ENCODE assay signal across 23 cellular contexts in the genomic region with DNA sequence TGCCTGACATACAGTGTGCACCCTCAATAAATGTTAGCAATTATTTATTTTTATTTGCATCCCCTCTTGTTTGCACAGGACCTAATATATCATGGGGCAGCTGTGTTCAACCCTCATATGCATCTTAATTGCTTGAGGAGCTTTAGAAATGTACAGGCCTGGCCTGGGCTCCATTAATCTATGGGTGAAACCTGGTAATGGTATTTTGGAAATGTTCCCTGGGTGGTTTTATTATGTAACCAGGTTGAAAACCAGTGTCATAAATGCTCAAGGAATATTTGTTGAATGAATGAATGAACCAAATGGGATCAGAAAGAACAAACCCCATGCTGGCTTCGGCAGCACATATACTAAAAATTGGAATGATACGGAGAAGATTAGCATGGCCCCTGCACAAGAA.
DNase-seq lines count a peak whose midpoint lies in the region; ATAC-seq and TF ChIP-seq lines count a peak whose summit lies in the region.
"Had no signal": no experiment of that assay in that cellular context is flagged by ENCODE, and none has a peak within 500 bp of the region (broad histone marks: within the 10 kb centered on the region; RNA-seq: fewer than 3 reads in every experiment).

No MANE protein-coding gene starts in this region.

- H3K9me3 Mint-ChIP-seq in nephron (no peaks in the 10 kb centered on the region), HFFc6 (no peaks in the 10 kb centered on the region)
- H3K9me3 Mint-ChIP-seq: activated CD4-positive, alpha-beta T cell treated with anti-CD3 and anti-CD28 coated beads, Interleukin-2, amount 10 ng/mL, durations not matched to agents 7 days and 5 days; activated T-cell treated with anti-CD3 and anti-CD28 coated beads, Interleukin-2, amount 50 U/mL, for 72 hours; CD8-positive, alpha-beta T cell; WTC11 had no signal

- H3K36me3 ChIP-seq in ascending aorta (no peaks in the 10 kb centered on the region), tibial artery (no peaks in the 10 kb centered on the region)
- H3K36me3 ChIP-seq: adrenal gland, esophagus squamous epithelium, Peyer's patch had no signal

- no peaks in the 10 kb centered on the region for H3K27me3 Mint-ChIP-seq in nephron (ENCODE audit: low read depth)
- H3K27me3 Mint-ChIP-seq in HFFc6 (ENCODE audit: insufficient read depth), result no peaks in the 10 kb centered on the region; the same call in 1 of the 2 replicates
- H3K27me3 Mint-ChIP-seq: activated CD4-positive, alpha-beta T cell treated with anti-CD3 and anti-CD28 coated beads, Interleukin-2, amount 10 ng/mL, durations not matched to agents 7 days and 5 days; activated CD8-positive, alpha-beta memory T cell treated with anti-CD3 and anti-CD28 coated beads, Interleukin-2, amount 10 ng/mL, durations not matched to agents 7 days and 5 days had no signal

- no peak for TF ChIP-seq CTCF in ascending aorta (IDR thresholded peaks at IDR 0.05)
- TF ChIP-seq CTCF in dorsolateral prefrontal cortex (IDR thresholded peaks at IDR 0.05 in 54 of 56, conservative IDR thresholded peaks at IDR 0.05 in 2 of 56; ENCODE audit: low read depth in 1 of 56, partially characterized antibody in 56 of 56), result no peak
- no peak for TF ChIP-seq CTCF in nephron (IDR thresholded peaks at IDR 0.05; ENCODE audit: unreplicated experiment in 3 of 3)
- no peak for TF ChIP-seq CTCF in tibial artery (IDR thresholded peaks at IDR 0.05)
- TF ChIP-seq CTCF in HFFc6 (IDR thresholded peaks at IDR 0.05), result no peak

- H3K27ac ChIP-seq in ascending aorta (peak overlapping the region; percentile 71 to 82), dorsolateral prefrontal cortex (peak overlapping the region in 58 of 59 donors; percentile 46 to 98 (median 96)), tibial artery (peak overlapping the region; percentile 74 to 83)

- peaks cover 44% of the 10 kb centered on the region for H3K4me1 Mint-ChIP-seq in nephron
- peaks cover 33% of the 10 kb centered on the region for H3K4me1 Mint-ChIP-seq in HFFc6 (ENCODE audit: low read depth)

- H3K36me3 Mint-ChIP-seq in nephron (ENCODE audit: low read depth) (no peaks in the 10 kb centered on the region), HFFc6 (ENCODE audit: low read depth) (no peaks in the 10 kb centered on the region)
- H3K36me3 Mint-ChIP-seq: activated CD8-positive, alpha-beta memory T cell treated with anti-CD3 and anti-CD28 coated beads, Interleukin-2, amount 10 ng/mL, durations not matched to agents 7 days and 5 days; CD8-positive, alpha-beta T cell; WTC11 had no signal

- H3K4me1 ChIP-seq in ascending aorta (peaks cover 7 to 30% of the 10 kb centered on the region in 2 donors), tibial artery (peaks cover 0 to 58% (median 44%) of the 10 kb centered on the region in 4 donors)

- no peak overlapping the region for H3K4me3 ChIP-seq in ascending aorta
- H3K4me3 ChIP-seq in dorsolateral prefrontal cortex, result no peak overlapping the region
- no peak overlapping the region for H3K4me3 ChIP-seq in tibial artery
- H3K4me3 ChIP-seq: adrenal gland, esophagus squamous epithelium, Peyer's patch had no signal

- H3K9me3 ChIP-seq in ascending aorta (no peaks in the 10 kb centered on the region), tibial artery (no peaks in the 10 kb centered on the region)
- H3K9me3 ChIP-seq: adrenal gland, esophagus squamous epithelium, Peyer's patch had no signal

- ATAC-seq in HG03354 (IDR thresholded peaks at IDR 0.05; ENCODE audit: poor library complexity, severe bottlenecking, unreplicated experiment), result no peak
- ATAC-seq: activated CD8-positive, alpha-beta memory T cell treated with anti-CD3 and anti-CD28 coated beads, Interleukin-2, amount 10 ng/mL, durations not matched to agents 7 days and 5 days; activated T-cell treated with anti-CD3 and anti-CD28 coated beads, Interleukin-2, amount 50 U/mL, for 72 hours; CD8-positive, alpha-beta T cell; HepG2; WTC11 had no signal

- H3K27me3 ChIP-seq in ascending aorta (no peaks in the 10 kb centered on the region), dorsolateral prefrontal cortex (no peaks in the 10 kb centered on the region), tibial artery (no peaks in the 10 kb centered on the region)
- H3K27me3 ChIP-seq: adrenal gland, esophagus squamous epithelium, Peyer's patch had no signal

- H3K27ac Mint-ChIP-seq in nephron (peak overlapping the region; percentile 36 to 98 (median 91)), HFFc6 (no peak overlapping the region)
- H3K27ac Mint-ChIP-seq: activated CD4-positive, alpha-beta T cell treated with anti-CD3 and anti-CD28 coated beads, Interleukin-2, amount 10 ng/mL, durations not matched to agents 7 days and 5 days; activated CD8-positive, alpha-beta memory T cell treated with anti-CD3 and anti-CD28 coated beads, Interleukin-2, amount 10 ng/mL, durations not matched to agents 7 days and 5 days; activated T-cell treated with anti-CD3 and anti-CD28 coated beads, Interleukin-2, amount 50 U/mL, for 72 hours; CD8-positive, alpha-beta T cell; WTC11 had no signal

- DNase-seq in ascending aorta (ENCODE audit: low spot score in 2 of 2), result no peak
- no peak for DNase-seq in dorsolateral prefrontal cortex
- no peak for DNase-seq in tibial artery
- no peak for DNase-seq in SIG-M5 (lab: John Stamatoyannopoulos, UW)
- DNase-seq in HFFc6, result no peak
- DNase-seq: activated CD4-positive, alpha-beta T cell treated with anti-CD3 and anti-CD28 coated beads, Interleukin-2, amount 10 ng/mL, durations not matched to agents 7 days and 5 days; activated CD8-positive, alpha-beta memory T cell treated with anti-CD3 and anti-CD28 coated beads, Interleukin-2, amount 10 ng/mL, durations not matched to agents 7 days and 5 days; activated naive CD4-positive, alpha-beta T cell; activated T-cell treated with anti-CD3 and anti-CD28 coated beads, Interleukin-2, amount 50 U/mL, for 72 hours; adrenal gland; CD8-positive, alpha-beta T cell; DMS 273 treated with DMSO at 0.1 percent for 48 hours; esophagus squamous epithelium; mesendoderm; NCI-H1092; NCI-H187; occipital lobe; Peyer's patch; stimulated activated CD4-positive, alpha-beta T cell treated with anti-CD3 and anti-CD28 coated beads, Interleukin-2, amount 100 ng/mL, for 24 hours had no signal

- H3K4me3 Mint-ChIP-seq in nephron (no peak overlapping the region), HFFc6 (no peak overlapping the region)
- H3K4me3 Mint-ChIP-seq: activated CD4-positive, alpha-beta T cell treated with anti-CD3 and anti-CD28 coated beads, Interleukin-2, amount 10 ng/mL, durations not matched to agents 7 days and 5 days; activated CD8-positive, alpha-beta memory T cell treated with anti-CD3 and anti-CD28 coated beads, Interleukin-2, amount 10 ng/mL, durations not matched to agents 7 days and 5 days; activated T-cell treated with anti-CD3 and anti-CD28 coated beads, Interleukin-2, amount 50 U/mL, for 72 hours; CD8-positive, alpha-beta T cell; WTC11 had no signal

- intact Hi-C loops in ascending aorta (cut with DNase I), result no loop called here
- intact Hi-C loops in dorsolateral prefrontal cortex (cut with DNase I), result loop anchor here (2.0 to 5.0 kb wide), 2 partner anchors 51 to 84 kb away; a partner anchor contains a TSS
- intact Hi-C loops in tibial artery (cut with DNase I; ENCODE audit: low total_unique reads), result no loop called here

Comparison
In these comparisons a context has a peak if more than half of its experiments do, and no peak if none do; other contexts are left out.
1. intact Hi-C loops: an anchor here in dorsolateral prefrontal cortex (2.0 to 5.0 kb wide); none called in ascending aorta and tibial artery.